Comparison of ENCODE assay signal across 8 cellular contexts in genomic region chr20:31674895-31675827, GRCh38. TPM values are rescaled to one million over a fixed set of nuclear protein-coding genes. Genes with fewer than 3 reads are reported as not detected.
DNase-seq lines count a peak whose midpoint lies in the region; ATAC-seq and TF ChIP-seq lines count a peak whose summit lies in the region.

No MANE protein-coding gene starts in this region.

- H3K36me3 Mint-ChIP-seq in activated T-helper 2 cell treated with anti-CD3 and anti-CD28 coated beads, Interferon-gamma antibody, Interleukin-2, Interleukin-4, amounts not matched to agents 10 μg/mL and 5 μg/mL and 100 μg/mL, durations not matched to agents 14 hours and 24 hours and 36 hours (ENCODE audit: low read depth): peaks cover 87% of the 10 kb centered on the region

- no peaks in the 10 kb centered on the region for H3K9me3 ChIP-seq in gastroesophageal sphincter
- H3K9me3 ChIP-seq in upper lobe of left lung: no peaks in the 10 kb centered on the region

- intact Hi-C loops in activated T-helper 2 cell treated with anti-CD3 and anti-CD28 coated beads, Interferon-gamma antibody, Interleukin-2, Interleukin-4, amounts not matched to agents 10 μg/mL and 5 μg/mL and 100 μg/mL, durations not matched to agents 14 hours and 24 hours and 36 hours (cut with micrococcal nuclease): loop anchor here (1.0 kb wide), 3 partner anchors 24 to 47 kb away; partner anchors contain the start of gene BCL2L1
- intact Hi-C loops in posterior cingulate gyrus (cut with DNase I): no loop called here

- H3K27ac ChIP-seq in gastroesophageal sphincter (peak overlapping the region in 3 of 4 donors; percentile 69 to 74 (median 71)), upper lobe of left lung (peak overlapping the region; percentile 74 to 90 (median 88))

- DNase-seq in GM10266 (ENCODE audit: extremely low spot score) (peak; percentile 57), RPMI7951 (ENCODE audit: low read depth) (peak; percentile 98), posterior cingulate gyrus (peak in 8 of 10 donors; percentile 27 to 93 (median 56)), upper lobe of left lung (peak in 1 of 2 donors; percentile 90), NCI-H345 treated with DMSO at 0.1 percent for 48 hours (lab: John Stamatoyannopoulos, UW; ENCODE audit: unreplicated experiment) (no peak)
- peak; percentile 62 for DNase-seq in activated T-helper 2 cell treated with anti-CD3 and anti-CD28 coated beads, Interferon-gamma antibody, Interleukin-2, Interleukin-4, amounts not matched to agents 10 μg/mL and 5 μg/mL and 100 μg/mL, durations not matched to agents 14 hours and 24 hours and 36 hours (ENCODE audit: low spot score)

- H3K4me3 ChIP-seq in gastroesophageal sphincter (peak overlapping the region in 1 of 2 donors; percentile 18), upper lobe of left lung (peak overlapping the region in 2 of 4 donors; percentile 14 to 23)

- TF ChIP-seq POLR2A in gastroesophageal sphincter (IDR thresholded peaks at IDR 0.05): no peak
- peak in 1 of 4 donors; percentile 40 for TF ChIP-seq POLR2A in upper lobe of left lung (IDR thresholded peaks at IDR 0.05)

- H3K4me1 ChIP-seq in gastroesophageal sphincter: peaks cover 7 to 98% (median 38%) of the 10 kb centered on the region in 3 donors
- H3K4me1 ChIP-seq in upper lobe of left lung: peaks cover 89 to 100% (median 97%) of the 10 kb centered on the region in 4 donors

- H3K27ac Mint-ChIP-seq in activated T-helper 2 cell treated with anti-CD3 and anti-CD28 coated beads, Interferon-gamma antibody, Interleukin-2, Interleukin-4, amounts not matched to agents 10 μg/mL and 5 μg/mL and 100 μg/mL, durations not matched to agents 14 hours and 24 hours and 36 hours: peak overlapping the region; percentile 93

- H3K27me3 ChIP-seq in gastroesophageal sphincter (no peaks in the 10 kb centered on the region), upper lobe of left lung (no peaks in the 10 kb centered on the region)

- H3K4me1 Mint-ChIP-seq in activated T-helper 2 cell treated with anti-CD3 and anti-CD28 coated beads, Interferon-gamma antibody, Interleukin-2, Interleukin-4, amounts not matched to agents 10 μg/mL and 5 μg/mL and 100 μg/mL, durations not matched to agents 14 hours and 24 hours and 36 hours (ENCODE audit: low read depth): peaks cover 77% of the 10 kb centered on the region

- 57 to 74% methylated on average over 4 to 7 of the region's 10 CpGs for WGBS in gastroesophageal sphincter (ENCODE audit: low coverage in 1 of 2), 2 donors
- WGBS in upper lobe of left lung, 2 donors: 13 to 19% methylated on average over 9 to 10 of the region's 10 CpGs

- H3K9me3 Mint-ChIP-seq in activated T-helper 2 cell treated with anti-CD3 and anti-CD28 coated beads, Interferon-gamma antibody, Interleukin-2, Interleukin-4, amounts not matched to agents 10 μg/mL and 5 μg/mL and 100 μg/mL, durations not matched to agents 14 hours and 24 hours and 36 hours: no peaks in the 10 kb centered on the region

- TF ChIP-seq EP300 in gastroesophageal sphincter (IDR thresholded peaks at IDR 0.05) (no peak), upper lobe of left lung (IDR thresholded peaks at IDR 0.05) (peak in 2 of 4 donors; percentile 92)

- H3K36me3 ChIP-seq in gastroesophageal sphincter: peaks cover 0 to 28% of the 10 kb centered on the region in 2 donors
- H3K36me3 ChIP-seq in upper lobe of left lung: peaks cover 0 to 47% (median 9%) of the 10 kb centered on the region in 4 donors

- TF ChIP-seq CTCF in GM10266 (IDR thresholded peaks at IDR 0.05; ENCODE audit: control insufficient read depth, insufficient read depth, low read depth, missing control alignments) (no peak), gastroesophageal sphincter (IDR thresholded peaks at IDR 0.05) (no peak), upper lobe of left lung (IDR thresholded peaks at IDR 0.05) (no peak)

- ATAC-seq in HG02798 (IDR thresholded peaks at IDR 0.05; ENCODE audit: poor library complexity, unreplicated experiment) (peak; percentile 59), gastroesophageal sphincter (peak; percentile 56), upper lobe of left lung (ENCODE audit: low FRiP score in 2 of 2) (peak; percentile 86 to 87)

- H3K4me3 Mint-ChIP-seq in activated T-helper 2 cell treated with anti-CD3 and anti-CD28 coated beads, Interferon-gamma antibody, Interleukin-2, Interleukin-4, amounts not matched to agents 10 μg/mL and 5 μg/mL and 100 μg/mL, durations not matched to agents 14 hours and 24 hours and 36 hours (ENCODE audit: low read depth): peak overlapping the region; percentile 88

- no peaks in the 10 kb centered on the region for H3K27me3 Mint-ChIP-seq in activated T-helper 2 cell treated with anti-CD3 and anti-CD28 coated beads, Interferon-gamma antibody, Interleukin-2, Interleukin-4, amounts not matched to agents 10 μg/mL and 5 μg/mL and 100 μg/mL, durations not matched to agents 14 hours and 24 hours and 36 hours (ENCODE audit: low read depth)

RNA-seq across cellular contexts. Expression of gene COX4I2, which starts 37.4 kb away (rescaled TPM):
- total RNA-seq in RPMI7951 (2014; rRNA removed; shearing (Covaris generic)): not detected in 2 replicates
- not detected in 2 replicates for total RNA-seq in activated T-helper 2 cell treated with anti-CD3 and anti-CD28 coated beads, Interferon-gamma antibody, Interleukin-2, Interleukin-4, amounts not matched to agents 10 μg/mL and 5 μg/mL and 100 μg/mL, durations not matched to agents 14 hours and 24 hours and 36 hours
- total RNA-seq in gastroesophageal sphincter: 10 to 100 TPM in 2 of 4 donors, 1 to 10 TPM in 1, not detected in 1; 4.6 to 40.9 (median 12.1) TPM
- 10 to 100 TPM in 4 of 6 donors, 1 to 10 TPM in 2; 1.9 to 24.3 (median 13.5) TPM for total RNA-seq in upper lobe of left lung

RNA-seq across cellular contexts. Expression of gene BCL2L1, which starts 47.5 kb away (rescaled TPM):
- 71.8 and 86.4 TPM in 2 replicates for total RNA-seq in RPMI7951 (2014; rRNA removed; shearing (Covaris generic))
- 313 and 326 TPM in 2 replicates for total RNA-seq in activated T-helper 2 cell treated with anti-CD3 and anti-CD28 coated beads, Interferon-gamma antibody, Interleukin-2, Interleukin-4, amounts not matched to agents 10 μg/mL and 5 μg/mL and 100 μg/mL, durations not matched to agents 14 hours and 24 hours and 36 hours
- total RNA-seq in gastroesophageal sphincter: 100 to 1,000 TPM in 3 of 4 donors, 10 to 100 TPM in 1; 71.9 to 171 (median 135) TPM
- total RNA-seq in upper lobe of left lung: 100 to 1,000 TPM; 131 to 245 (median 182) TPM
